In genomic region chr16:58048914-58049696, GRCh38 we compare ENCODE assay signal across 1 cellular context.
TF ChIP-seq lines count a peak whose summit lies in the region.

No MANE protein-coding gene starts in this region.

TF ChIP-seq in IMR-90, 13 proteins besides CTCF, POLR2A, EP300 and RAD21 (continued from another document):
- TF ChIP-seq, protein P1, sequence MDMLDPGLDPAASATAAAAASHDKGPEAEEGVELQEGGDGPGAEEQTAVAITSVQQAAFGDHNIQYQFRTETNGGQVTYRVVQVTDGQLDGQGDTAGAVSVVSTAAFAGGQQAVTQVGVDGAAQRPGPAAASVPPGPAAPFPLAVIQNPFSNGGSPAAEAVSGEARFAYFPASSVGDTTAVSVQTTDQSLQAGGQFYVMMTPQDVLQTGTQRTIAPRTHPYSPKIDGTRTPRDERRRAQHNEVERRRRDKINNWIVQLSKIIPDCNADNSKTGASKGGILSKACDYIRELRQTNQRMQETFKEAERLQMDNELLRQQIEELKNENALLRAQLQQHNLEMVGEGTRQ (IDR thresholded peaks at IDR 0.05; ENCODE audit: low read depth, low read length): no peak
- no peak for TF ChIP-seq NFE2L2 (IDR thresholded peaks at IDR 0.05; ENCODE audit: low read depth, low read length)
- no peak for TF ChIP-seq BHLHE40 (IDR thresholded peaks at IDR 0.05; ENCODE audit: low read depth, low read length)
- no peak for TF ChIP-seq RFX5 (IDR thresholded peaks at IDR 0.05; ENCODE audit: low read depth, low read length)
- TF ChIP-seq, protein P2, sequence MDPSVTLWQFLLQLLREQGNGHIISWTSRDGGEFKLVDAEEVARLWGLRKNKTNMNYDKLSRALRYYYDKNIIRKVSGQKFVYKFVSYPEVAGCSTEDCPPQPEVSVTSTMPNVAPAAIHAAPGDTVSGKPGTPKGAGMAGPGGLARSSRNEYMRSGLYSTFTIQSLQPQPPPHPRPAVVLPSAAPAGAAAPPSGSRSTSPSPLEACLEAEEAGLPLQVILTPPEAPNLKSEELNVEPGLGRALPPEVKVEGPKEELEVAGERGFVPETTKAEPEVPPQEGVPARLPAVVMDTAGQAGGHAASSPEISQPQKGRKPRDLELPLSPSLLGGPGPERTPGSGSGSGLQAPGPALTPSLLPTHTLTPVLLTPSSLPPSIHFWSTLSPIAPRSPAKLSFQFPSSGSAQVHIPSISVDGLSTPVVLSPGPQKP (IDR thresholded peaks at IDR 0.05; ENCODE audit: borderline replicate concordance, low read depth, low read length): no peak
- TF ChIP-seq MAFK (IDR thresholded peaks at IDR 0.05; ENCODE audit: low read depth, low read length): no peak
- no peak for TF ChIP-seq RCOR1 (IDR thresholded peaks at IDR 0.05; ENCODE audit: insufficient replicate concordance, low read length)
